In the genomic region with DNA sequence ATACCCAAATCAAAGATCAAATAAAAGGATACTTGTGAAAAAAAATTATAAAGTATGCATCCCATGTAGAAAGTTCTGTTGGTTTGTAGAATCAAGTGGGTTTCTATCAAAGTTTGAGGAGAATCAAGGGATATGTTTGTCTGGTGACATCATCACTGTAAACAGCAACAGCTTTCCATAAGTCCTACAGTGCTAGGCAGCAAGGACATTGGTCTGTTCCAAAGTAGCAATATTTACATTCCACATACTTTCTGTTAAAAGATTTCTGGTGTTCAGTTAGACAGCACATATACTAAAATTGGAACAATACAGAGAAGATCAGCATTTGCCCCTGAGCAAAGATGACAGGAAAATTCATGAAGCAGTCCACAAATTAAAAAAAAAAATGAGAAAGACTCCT, we compare ENCODE assay signal across 23 cellular contexts.
"Had no signal": no experiment of that assay in that cellular context is flagged by ENCODE, and none has a peak within 500 bp of the region (broad histone marks: within the 10 kb centered on the region; RNA-seq: fewer than 3 reads in every experiment).

No MANE protein-coding gene starts in this region.

- H3K27ac ChIP-seq: breast epithelium, VCaP had no signal

- H3K27me3 ChIP-seq: breast epithelium had no signal

- H3K4me3 ChIP-seq: breast epithelium had no signal

- ATAC-seq: activated CD8-positive, alpha-beta T cell treated with anti-CD3 and anti-CD28 coated beads for 36 hours had no signal

- H3K9ac ChIP-seq: SK-N-SH had no signal

- H3K4me1 ChIP-seq: breast epithelium had no signal

- H3K9me3 ChIP-seq: SK-N-SH had no signal

- DNase-seq: activated CD4-positive, alpha-beta T cell treated with anti-CD3 and anti-CD28 coated beads for 4 hours; activated CD4-positive, CD25-positive, alpha-beta regulatory T cell; activated CD8-positive, alpha-beta memory T cell treated with anti-CD3 and anti-CD28 coated beads, Interleukin-2, amount 50 U/mL, for 4 hours; activated CD8-positive, alpha-beta T cell treated with anti-CD3 and anti-CD28 coated beads for 36 hours; activated naive CD4-positive, alpha-beta T cell treated with anti-CD3 and anti-CD28 coated beads, Interleukin-2, amount 50 U/mL, for 16 hours; activated naive CD8-positive, alpha-beta T cell treated with anti-CD3 and anti-CD28 coated beads, Interleukin-2, amount 10 ng/mL, durations not matched to agents 7 days and 5 days; activated T-cell treated with anti-CD3 and anti-CD28 coated beads, Interleukin-2, amount 50 U/mL, for 1 hour; aorta; central memory CD4-positive, alpha-beta T cell; Kasumi-1; NCI-H146; NCI-H187 treated with DMSO at 0.1 percent for 48 hours; NCI-H2081 treated with DMSO at 0.1 percent for 48 hours; NCI-H2171; NCI-H2227 treated with DMSO at 0.1 percent for 48 hours; NCI-H446 treated with DMSO at 0.1 percent for 48 hours; NCI-H524 treated with DMSO at 0.1 percent for 48 hours; NCI-H774; SIG-M5; SK-N-SH; T-helper 1 cell had no signal

- H3K4me2 ChIP-seq: SK-N-SH had no signal

- H3K36me3 ChIP-seq: breast epithelium had no signal
